In the genomic region with DNA sequence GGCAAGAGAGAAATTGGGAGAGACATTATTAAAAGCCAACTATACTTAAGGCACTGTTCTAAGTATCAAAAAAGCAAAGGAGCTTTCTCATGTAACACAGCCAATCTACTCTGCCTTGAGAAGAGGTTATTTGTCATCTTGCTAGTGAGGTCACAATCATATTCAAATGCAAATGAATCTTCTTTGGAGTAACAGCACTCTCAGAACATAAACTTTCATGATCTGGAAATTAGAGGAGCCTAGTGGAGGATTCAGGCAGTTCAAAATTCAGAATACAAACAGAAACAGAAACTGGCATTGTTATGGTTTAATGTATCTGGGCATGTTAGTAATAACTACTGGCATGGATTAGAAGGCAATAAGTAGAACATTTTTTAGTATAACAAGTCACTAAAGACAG, we compare ENCODE assay signal across 1 cellular context.
TF ChIP-seq lines count a peak whose summit lies in the region.

No MANE protein-coding gene starts in this region.

TF ChIP-seq in H1, 55 proteins besides CTCF, POLR2A, EP300 and RAD21 (continued from another document):
- TF ChIP-seq CTBP2 (IDR thresholded peaks at IDR 0.05; ENCODE audit: borderline replicate concordance, insufficient read depth, insufficient read length, low read length) (no peak), NANOG (IDR thresholded peaks at IDR 0.05; ENCODE audit: insufficient read depth, low read depth, low read length, poor library complexity, severe bottlenecking) (no peak), SP4 (IDR thresholded peaks at IDR 0.05; ENCODE audit: low read length) (no peak), HDAC2 (IDR thresholded peaks at IDR 0.05; ENCODE audit: borderline replicate concordance in 1 of 2, low read depth in 2 of 2, low read length in 2 of 2) (no peak)
- TF ChIP-seq, protein P1, sequence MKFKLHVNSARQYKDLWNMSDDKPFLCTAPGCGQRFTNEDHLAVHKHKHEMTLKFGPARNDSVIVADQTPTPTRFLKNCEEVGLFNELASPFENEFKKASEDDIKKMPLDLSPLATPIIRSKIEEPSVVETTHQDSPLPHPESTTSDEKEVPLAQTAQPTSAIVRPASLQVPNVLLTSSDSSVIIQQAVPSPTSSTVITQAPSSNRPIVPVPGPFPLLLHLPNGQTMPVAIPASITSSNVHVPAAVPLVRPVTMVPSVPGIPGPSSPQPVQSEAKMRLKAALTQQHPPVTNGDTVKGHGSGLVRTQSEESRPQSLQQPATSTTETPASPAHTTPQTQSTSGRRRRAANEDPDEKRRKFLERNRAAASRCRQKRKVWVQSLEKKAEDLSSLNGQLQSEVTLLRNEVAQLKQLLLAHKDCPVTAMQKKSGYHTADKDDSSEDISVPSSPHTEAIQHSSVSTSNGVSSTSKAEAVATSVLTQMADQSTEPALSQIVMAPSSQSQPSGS (IDR thresholded peaks at IDR 0.05; ENCODE audit: low read length) = no peak
TF ChIP-seq in H1: peak in this region for 0.
